ENCODE assay signal across 11 cellular contexts in the genomic region with DNA sequence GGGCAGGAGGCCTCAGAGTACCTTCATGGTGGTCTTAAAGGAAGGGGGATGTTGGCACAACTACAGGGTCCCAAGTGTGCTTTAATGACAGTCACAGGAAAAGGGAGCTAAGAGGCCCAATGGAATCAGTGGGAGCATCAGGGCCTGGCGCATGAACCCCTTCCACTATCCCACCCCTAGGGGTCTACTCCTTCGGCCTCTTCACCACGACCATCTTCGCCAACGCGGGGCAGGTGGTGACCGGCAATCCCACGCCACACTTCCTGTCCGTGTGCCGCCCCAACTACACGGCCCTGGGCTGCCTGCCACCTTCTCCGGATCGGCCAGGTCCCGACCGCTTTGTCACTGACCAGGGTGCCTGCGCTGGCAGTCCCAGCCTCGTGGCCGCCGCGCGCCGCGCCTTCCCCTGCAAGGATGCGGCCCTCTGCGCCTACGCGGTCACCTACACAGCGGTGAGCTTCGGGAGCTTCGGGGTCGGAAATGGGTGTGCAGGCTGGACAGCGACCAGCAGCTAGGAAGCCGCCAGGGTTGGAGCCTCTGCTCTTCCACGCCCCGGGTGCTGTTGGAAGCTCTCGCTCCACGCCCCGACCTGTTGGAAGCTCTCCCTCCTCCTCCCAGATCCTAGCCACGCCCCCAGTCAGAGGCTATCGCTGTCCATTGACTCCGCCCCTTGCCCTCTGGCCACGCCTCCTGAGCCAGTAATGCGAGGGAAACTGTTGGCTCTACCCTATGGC. TPM values are rescaled to one million over a fixed set of nuclear protein-coding genes. Genes with fewer than 3 reads are reported as not detected.
A peak's percentile ranks its signal among the peaks of the same experiment; 100 is the strongest.
DNase-seq lines count a peak whose midpoint lies in the region; ATAC-seq, FAIRE-seq and TF ChIP-seq lines count a peak whose summit lies in the region.
"Had no signal": no experiment of that assay in that cellular context is flagged by ENCODE, and none has a peak within 500 bp of the region (broad histone marks: within the 10 kb centered on the region; RNA-seq: fewer than 3 reads in every experiment).

No MANE protein-coding gene starts in this region.

- no peaks in the 10 kb centered on the region for H3K79me2 ChIP-seq in K562 (ENCODE audit: control insufficient read depth, insufficient read depth, low read length)

- peak overlapping the region in 1 of 2 experiments; percentile 88; a peak in 2 of 4 replicates for H3K9ac ChIP-seq in K562 (ENCODE audit: insufficient read depth in 1 of 2, low read depth in 2 of 2, low read length in 2 of 2)

- H3K27ac ChIP-seq in K562 (ENCODE audit: extremely low read depth, low read depth, low read length) (no peak overlapping the region), transverse colon (peak overlapping the region in 1 of 4 donors; percentile 27)

- H3K4me1 Mint-ChIP-seq in activated CD8-positive, alpha-beta memory T cell treated with anti-CD3 and anti-CD28 coated beads, Interleukin-2, amount 10 ng/mL, durations not matched to agents 7 days and 5 days: peaks cover 1% of the 10 kb centered on the region

- H3K4me2 ChIP-seq in K562 (ENCODE audit: insufficient read depth, low read length): peak overlapping the region; percentile 34

- H3K27me3 ChIP-seq in K562 (ENCODE audit: control insufficient read depth in 2 of 2, insufficient read depth in 2 of 2, low read length in 2 of 2) (no peaks in the 10 kb centered on the region), transverse colon (no peaks in the 10 kb centered on the region)

- no peak overlapping the region for H3K4me3 Mint-ChIP-seq in activated CD8-positive, alpha-beta memory T cell treated with anti-CD3 and anti-CD28 coated beads, Interleukin-2, amount 10 ng/mL, durations not matched to agents 7 days and 5 days
- H3K4me3 Mint-ChIP-seq: activated B cell treated with CpG ODN at 0.5 μM for 24 hours had no signal

- intact Hi-C loops in K562 (cut with micrococcal nuclease) (no loop called here), transverse colon (cut with DNase I; ENCODE audit: low total_unique reads) (no loop called here)

- no peaks in the 10 kb centered on the region for H3K9me3 Mint-ChIP-seq in activated CD8-positive, alpha-beta memory T cell treated with anti-CD3 and anti-CD28 coated beads, Interleukin-2, amount 10 ng/mL, durations not matched to agents 7 days and 5 days (ENCODE audit: low read depth)
- H3K9me3 Mint-ChIP-seq: activated B cell treated with CpG ODN at 0.5 μM for 24 hours had no signal

- no peak for TF ChIP-seq RAD21 in K562 (CRISPR knock-in tag; conservative IDR thresholded peaks at IDR 0.05 in 1 of 2, IDR thresholded peaks at IDR 0.05 in 1 of 2)

- 31% methylated on average over 33 of the region's 43 CpGs for WGBS in K562 (ENCODE audit: insufficient coverage, low coverage, missing lambda C conversion rate)
- WGBS in transverse colon (ENCODE audit: low coverage in 1 of 2), 2 donors: 29 to 59% methylated on average over 6 to 43 of the region's 43 CpGs

- no TSS peak for BruUV-seq in K562 (replicated peaks; lab: Mats Ljungman, UMichigan)

- H3K4me1 ChIP-seq in K562 (replicated peaks in 1 of 2; ENCODE audit: control insufficient read depth in 2 of 2, insufficient read depth in 2 of 2, low read length in 2 of 2) (peaks cover 11 to 49% of the 10 kb centered on the region in 2 experiments; a peak in 4 of 5 replicates), transverse colon (peaks cover 0 to 9% (median 5%) of the 10 kb centered on the region in 4 donors)

- FAIRE-seq in K562 (lab: Jason Lieb, UNC): peak; percentile 98
- FAIRE-seq: endothelial cell of umbilical vein had no signal

- DNase-seq in activated CD8-positive, alpha-beta memory T cell treated with anti-CD3 and anti-CD28 coated beads, Interleukin-2, amount 10 ng/mL, durations not matched to agents 7 days and 5 days: no peak
- DNase-seq in activated CD8-positive, alpha-beta memory T cell treated with anti-CD3 and anti-CD28 coated beads for 24 hours: no peak
- DNase-seq in K562 (ENCODE audit: extremely low read depth in 1 of 4, low spot score in 3 of 4) (peak; percentile 92 to 93 (median 92)), kidney tubule cell (ENCODE audit: low spot score) (peak; percentile 65), transverse colon (peak; percentile 92), pons (ENCODE audit: low spot score) (no peak)
- DNase-seq: activated B cell treated with CpG ODN at 0.5 μM for 24 hours; activated naive CD4-positive, alpha-beta T cell treated with anti-CD3 and anti-CD28 coated beads, Interleukin-2, amount 50 U/mL, for 16 hours had no signal

- peaks cover 2% of the 10 kb centered on the region for H3K27me3 Mint-ChIP-seq in activated CD8-positive, alpha-beta memory T cell treated with anti-CD3 and anti-CD28 coated beads, Interleukin-2, amount 10 ng/mL, durations not matched to agents 7 days and 5 days

- TF ChIP-seq POLR2A in K562 (conservative IDR thresholded peaks at IDR 0.05) (0 out of 2 replicates have a peak, but pooled peaks have one; percentile 31), transverse colon (IDR thresholded peaks at IDR 0.05) (no peak)

- no peaks in the 10 kb centered on the region for H3K36me3 Mint-ChIP-seq in activated CD8-positive, alpha-beta memory T cell treated with anti-CD3 and anti-CD28 coated beads, Interleukin-2, amount 10 ng/mL, durations not matched to agents 7 days and 5 days

- CTCF ChIA-PET in activated CD8-positive, alpha-beta memory T cell treated with anti-CD3 and anti-CD28 coated beads, Interleukin-2, amount 10 ng/mL, durations not matched to agents 7 days and 5 days (lab: Charles Lee): interaction anchor here (1.4 kb wide), 1 partner anchor 68 kb away, joined by 8 read pairs; no protein-coding TSS in a partner anchor
- CTCF ChIA-PET in K562 (lab: Yijun Ruan, JAX; ENCODE audit: low intra/inter-chr PET ratio): no interaction called here

- peaks cover 4% of the 10 kb centered on the region for H3K9me1 ChIP-seq in K562 (ENCODE audit: control insufficient read depth, insufficient read depth, low read length)

- POLR2A ChIA-PET in K562 (lab: Yijun Ruan, JAX): interaction anchor here (0.6 to 4.4 kb wide), 8 partner anchors 9 to 1700 kb away, joined by 3 to 36 read pairs (median 4); a partner anchor contains a TSS

- TF ChIP-seq EP300 in K562 (IDR thresholded peaks at IDR 0.05; ENCODE audit: low read length) (no peak), transverse colon (IDR thresholded peaks at IDR 0.05; ENCODE audit: low read depth) (no peak)

- ATAC-seq in activated CD8-positive, alpha-beta memory T cell treated with anti-CD3 and anti-CD28 coated beads, Interleukin-2, amount 10 ng/mL, durations not matched to agents 7 days and 5 days: peak; percentile 41
- peak; percentile 97 for ATAC-seq in K562
- no peak for ATAC-seq in GM18907 (IDR thresholded peaks at IDR 0.05; ENCODE audit: unreplicated experiment)
- ATAC-seq in GM21529 (IDR thresholded peaks at IDR 0.05; ENCODE audit: unreplicated experiment): no peak

- in situ Hi-C loops in K562 (cut with MboI) (no loop called here), transverse colon (cut with MboI; ENCODE audit: low pct_ligation_motif_present in 1 of 4, low pct_unique_long_range_greater_than_20kb in 1 of 4, low sequenced_read_pairs in 3 of 4) (no loop called here)

- H2AFZ ChIP-seq in K562 (ENCODE audit: low read depth, low read length): peak overlapping the region; percentile 12

- H3K9me3 ChIP-seq in K562 (replicated peaks; ENCODE audit: control insufficient read depth, insufficient read depth, low read depth, low read length) (no peaks in the 10 kb centered on the region), transverse colon (no peaks in the 10 kb centered on the region)

- no peak overlapping the region for H3K27ac Mint-ChIP-seq in activated CD8-positive, alpha-beta memory T cell treated with anti-CD3 and anti-CD28 coated beads, Interleukin-2, amount 10 ng/mL, durations not matched to agents 7 days and 5 days
- H3K27ac Mint-ChIP-seq: activated B cell treated with CpG ODN at 0.5 μM for 24 hours had no signal

- H3K36me3 ChIP-seq in K562 (ENCODE audit: control insufficient read depth, insufficient read depth, low read length): peaks cover 4% of the 10 kb centered on the region; the same call in 1 of the 3 replicates
- peaks cover 0 to 5% (median 0%) of the 10 kb centered on the region in 4 donors for H3K36me3 ChIP-seq in transverse colon

- TF ChIP-seq CTCF in K562 (IDR thresholded peaks at IDR 0.05 in 2 of 3, conservative IDR thresholded peaks at IDR 0.05 in 1 of 3; ENCODE audit: insufficient read depth in 2 of 3, low read depth in 1 of 3, low read length in 3 of 3): no peak
- no peak for TF ChIP-seq CTCF in transverse colon (IDR thresholded peaks at IDR 0.05)

- H4K20me1 ChIP-seq in K562 (replicated peaks; ENCODE audit: control insufficient read depth, insufficient read depth, low read length): no peaks in the 10 kb centered on the region; the same call in 1 of the 2 replicates

- no peak overlapping the region for H3K4me3 ChIP-seq in K562
- peak overlapping the region in 2 of 4 donors; percentile 10 to 25 for H3K4me3 ChIP-seq in transverse colon

RNA-seq across cellular contexts. Expression of a gene that starts 6.0 kb away (rescaled TPM):
- 1 to 10 TPM in 1 of 2 experiments, under 1 TPM in 1; 0.87 to 1.3 TPM for total RNA-seq in activated CD8-positive, alpha-beta memory T cell treated with anti-CD3 and anti-CD28 coated beads, Interleukin-2, amount 10 ng/mL, durations not matched to agents 7 days and 5 days
- total RNA-seq in K562 (2011; cell fraction: chromatin; rRNA removed; ENCODE audit: low replicate concordance): 8.1 and 27.1 TPM in 2 replicates
- 25.7 and 35.0 TPM in 2 replicates for total RNA-seq in K562 (2011; cell fraction: nucleolus; rRNA removed)
- total RNA-seq in K562 (2011; cell fraction: nucleoplasm; rRNA removed): 21.9 and 29.8 TPM in 2 replicates
- total RNA-seq in K562 (2014; rRNA removed) (4.4 and 11.2 TPM in 2 replicates), K562 (2014; rRNA removed; fragmentation: Illumina TruSeq; extraction: Trizol) (1.8 and 2.1 TPM in 2 replicates), K562 (2015; rRNA removed; fragmentation: Illumina TruSeq; extraction: Trizol) (2.6 and 3.1 TPM in 2 replicates), K562 (2021) (15.9 and 17.6 TPM in 2 replicates), transverse colon (10 to 100 TPM in 2 of 4 donors, 1 to 10 TPM in 2; 6.3 to 51.7 (median 11.5) TPM)
- polyA plus RNA-seq in K562 (2011; rRNA removed) (3.4 and 6.3 TPM in 2 replicates), K562 (2014; fragmentation: Illumina TruSeq; extraction: Trizol) (8.1 and 12.8 TPM in 2 replicates), K562 (2014; fragmentation: Nextera tagmentation; extraction: Ambion mirVana) (under 1 TPM; 0.49 TPM), K562 (2014; rRNA removed) (8.6 and 10.0 TPM in 2 replicates)
- polyA plus RNA-seq in K562 (2011; cell fraction: cytosol; rRNA removed): 5.2 and 13.0 TPM in 2 replicates
- polyA plus RNA-seq in K562 (2011; cell fraction: nucleus; rRNA removed): 21.6 and 30.6 TPM in 2 replicates
- 16.0 and 16.8 TPM in 2 replicates for polyA plus RNA-seq in K562 (2012)
- 1.1 and 2.5 TPM in 2 replicates for polyA minus RNA-seq in K562 (2011; rRNA and poly(A)+ RNA removed)
- polyA minus RNA-seq in K562 (2011; cell fraction: cytosol; rRNA and poly(A)+ RNA removed): 6.1 and 10.4 TPM in 2 replicates
- 7.2 and 8.5 TPM in 2 replicates for polyA minus RNA-seq in K562 (2011; cell fraction: nucleus; rRNA and poly(A)+ RNA removed)

RNA-seq across cellular contexts. Expression of a gene that starts 13.3 kb away (rescaled TPM):
- total RNA-seq in activated CD8-positive, alpha-beta memory T cell treated with anti-CD3 and anti-CD28 coated beads, Interleukin-2, amount 10 ng/mL, durations not matched to agents 7 days and 5 days: 1 to 10 TPM; 2.6 to 3.9 TPM
- total RNA-seq in K562 (2011; cell fraction: chromatin; rRNA removed; ENCODE audit: low replicate concordance): 1.5 and 2.6 TPM in 2 replicates
- total RNA-seq in K562 (2011; cell fraction: nucleolus; rRNA removed): 2.6 and 3.5 TPM in 2 replicates
- total RNA-seq in K562 (2011; cell fraction: nucleoplasm; rRNA removed): 2.3 and 3.1 TPM in 2 replicates
- total RNA-seq in K562 (2014; rRNA removed) (2.8 and 3.9 TPM in 2 replicates), K562 (2014; rRNA removed; fragmentation: Illumina TruSeq; extraction: Trizol) (0.77 and 0.80 TPM in 2 replicates), K562 (2015; rRNA removed; fragmentation: Illumina TruSeq; extraction: Trizol) (1.9 and 2.3 TPM in 2 replicates), K562 (2021) (2.5 and 3.0 TPM in 2 replicates), transverse colon (10 to 100 TPM in 1 of 4 donors, 1 to 10 TPM in 3; 2.1 to 11.1 (median 2.6) TPM)
- polyA plus RNA-seq in K562 (2011; rRNA removed) (1.3 and 1.8 TPM in 2 replicates), K562 (2014; fragmentation: Illumina TruSeq; extraction: Trizol) (1.7 and 2.6 TPM in 2 replicates), K562 (2014; fragmentation: Nextera tagmentation; extraction: Ambion mirVana) (under 1 TPM; 0.18 to 0.73 TPM), K562 (2014; rRNA removed) (2.0 and 4.3 TPM in 2 replicates)
- polyA plus RNA-seq in K562 (2011; cell fraction: cytosol; rRNA removed): 1.9 and 3.2 TPM in 2 replicates
- 1.2 and 1.3 TPM in 2 replicates for polyA plus RNA-seq in K562 (2011; cell fraction: nucleus; rRNA removed)
- polyA plus RNA-seq in K562 (2012): 2.9 and 3.1 TPM in 2 replicates
- polyA minus RNA-seq in K562 (2011; rRNA and poly(A)+ RNA removed): 0.51 and 0.67 TPM in 2 replicates
- polyA minus RNA-seq in K562 (2011; cell fraction: cytosol; rRNA and poly(A)+ RNA removed): 0.48 TPM in 1 of 2 replicates, not detected in the other
- polyA minus RNA-seq in K562 (2011; cell fraction: nucleus; rRNA and poly(A)+ RNA removed): 0.54 and 2.1 TPM in 2 replicates

RNA-seq across cellular contexts. Expression of a gene that starts 14.9 kb away (rescaled TPM):
- total RNA-seq in activated CD8-positive, alpha-beta memory T cell treated with anti-CD3 and anti-CD28 coated beads, Interleukin-2, amount 10 ng/mL, durations not matched to agents 7 days and 5 days: 10 to 100 TPM; 13.0 to 16.1 TPM
- total RNA-seq in K562 (2011; cell fraction: chromatin; rRNA removed; ENCODE audit: low replicate concordance): 35.6 and 69.3 TPM in 2 replicates
- 24.6 and 29.0 TPM in 2 replicates for total RNA-seq in K562 (2011; cell fraction: nucleolus; rRNA removed)
- 35.5 and 35.6 TPM in 2 replicates for total RNA-seq in K562 (2011; cell fraction: nucleoplasm; rRNA removed)
- total RNA-seq in K562 (2014; rRNA removed): 3.6 and 3.7 TPM in 2 replicates
- 3.1 and 3.9 TPM in 2 replicates for total RNA-seq in K562 (2014; rRNA removed; fragmentation: Illumina TruSeq; extraction: Trizol)
- 3.9 and 4.7 TPM in 2 replicates for total RNA-seq in K562 (2015; rRNA removed; fragmentation: Illumina TruSeq; extraction: Trizol)
- total RNA-seq in K562 (2021): 5.9 and 7.6 TPM in 2 replicates
- 6.8 and 9.4 TPM in 2 replicates for polyA plus RNA-seq in K562 (2011; rRNA removed)
- 5.8 and 5.9 TPM in 2 replicates for polyA plus RNA-seq in K562 (2011; cell fraction: cytosol; rRNA removed)
- 52.3 and 65.7 TPM in 2 replicates for polyA plus RNA-seq in K562 (2011; cell fraction: nucleus; rRNA removed)
- polyA plus RNA-seq in K562 (2012): 13.1 and 29.9 TPM in 2 replicates
- 8.9 and 10.1 TPM in 2 replicates for polyA plus RNA-seq in K562 (2014; fragmentation: Illumina TruSeq; extraction: Trizol)
- 1 to 10 TPM in 1 of 2 experiments, under 1 TPM in 1; 0.68 to 2.5 TPM for polyA plus RNA-seq in K562 (2014; fragmentation: Nextera tagmentation; extraction: Ambion mirVana)
- polyA plus RNA-seq in K562 (2014; rRNA removed): 6.8 and 8.6 TPM in 2 replicates
- 2.1 and 3.3 TPM in 2 replicates for polyA minus RNA-seq in K562 (2011; rRNA and poly(A)+ RNA removed)
- polyA minus RNA-seq in K562 (2011; cell fraction: cytosol; rRNA and poly(A)+ RNA removed): not detected in 2 replicates
- 14.4 and 14.7 TPM in 2 replicates for polyA minus RNA-seq in K562 (2011; cell fraction: nucleus; rRNA and poly(A)+ RNA removed)
- total RNA-seq in transverse colon: 1,000 to 10,000 TPM in 1 of 4 donors, 10 to 100 TPM in 3; 13.8 to 1,153 (median 26.1) TPM

RNA-seq across cellular contexts. Expression of a gene that starts 15.1 kb away (rescaled TPM):
- total RNA-seq in activated CD8-positive, alpha-beta memory T cell treated with anti-CD3 and anti-CD28 coated beads, Interleukin-2, amount 10 ng/mL, durations not matched to agents 7 days and 5 days: 10 to 100 TPM; 25.1 to 28.1 TPM
- total RNA-seq in K562 (2011; cell fraction: chromatin; rRNA removed; ENCODE audit: low replicate concordance): 24.9 and 71.9 TPM in 2 replicates
- 125 and 126 TPM in 2 replicates for total RNA-seq in K562 (2011; cell fraction: nucleolus; rRNA removed)
- total RNA-seq in K562 (2011; cell fraction: nucleoplasm; rRNA removed): 67.8 and 77.4 TPM in 2 replicates
- 63.3 and 68.9 TPM in 2 replicates for total RNA-seq in K562 (2014; rRNA removed)
- 21.2 and 26.1 TPM in 2 replicates for total RNA-seq in K562 (2014; rRNA removed; fragmentation: Illumina TruSeq; extraction: Trizol)
- 32.0 and 33.7 TPM in 2 replicates for total RNA-seq in K562 (2015; rRNA removed; fragmentation: Illumina TruSeq; extraction: Trizol)
- total RNA-seq in K562 (2021): 44.1 and 45.6 TPM in 2 replicates
- 57.7 and 68.8 TPM in 2 replicates for polyA plus RNA-seq in K562 (2011; rRNA removed)
- polyA plus RNA-seq in K562 (2011; cell fraction: cytosol; rRNA removed): 179 and 221 TPM in 2 replicates
- 92.4 and 97.3 TPM in 2 replicates for polyA plus RNA-seq in K562 (2011; cell fraction: nucleus; rRNA removed)
- 57.1 and 57.4 TPM in 2 replicates for polyA plus RNA-seq in K562 (2012)
- 72.6 and 73.2 TPM in 2 replicates for polyA plus RNA-seq in K562 (2014; fragmentation: Illumina TruSeq; extraction: Trizol)
- polyA plus RNA-seq in K562 (2014; fragmentation: Nextera tagmentation; extraction: Ambion mirVana): 10 to 100 TPM; 21.3 to 27.3 TPM
- polyA plus RNA-seq in K562 (2014; rRNA removed): 81.5 and 83.8 TPM in 2 replicates
- polyA minus RNA-seq in K562 (2011; rRNA and poly(A)+ RNA removed): 30.4 and 35.1 TPM in 2 replicates
- 26.4 and 28.5 TPM in 2 replicates for polyA minus RNA-seq in K562 (2011; cell fraction: cytosol; rRNA and poly(A)+ RNA removed)
- 4.7 and 11.6 TPM in 2 replicates for polyA minus RNA-seq in K562 (2011; cell fraction: nucleus; rRNA and poly(A)+ RNA removed)
- total RNA-seq in transverse colon: 100 to 1,000 TPM in 2 of 4 donors, 10 to 100 TPM in 2; 18.7 to 163 (median 88.4) TPM

RNA-seq across cellular contexts. Expression of a gene that starts 21.7 kb away (rescaled TPM):
- 1 to 10 TPM; 3.6 to 5.1 TPM for total RNA-seq in activated CD8-positive, alpha-beta memory T cell treated with anti-CD3 and anti-CD28 coated beads, Interleukin-2, amount 10 ng/mL, durations not matched to agents 7 days and 5 days
- 3.0 and 8.8 TPM in 2 replicates for total RNA-seq in K562 (2011; cell fraction: chromatin; rRNA removed; ENCODE audit: low replicate concordance)
- 2.5 and 3.2 TPM in 2 replicates for total RNA-seq in K562 (2011; cell fraction: nucleolus; rRNA removed)
- total RNA-seq in K562 (2011; cell fraction: nucleoplasm; rRNA removed): 2.6 TPM in 2 replicates
- 1.2 and 1.6 TPM in 2 replicates for total RNA-seq in K562 (2014; rRNA removed)
- 1.3 and 1.4 TPM in 2 replicates for total RNA-seq in K562 (2014; rRNA removed; fragmentation: Illumina TruSeq; extraction: Trizol)
- total RNA-seq in K562 (2015; rRNA removed; fragmentation: Illumina TruSeq; extraction: Trizol): 1.8 and 1.9 TPM in 2 replicates
- 3.3 and 4.5 TPM in 2 replicates for total RNA-seq in K562 (2021)
- 3.0 and 3.8 TPM in 2 replicates for polyA plus RNA-seq in K562 (2011; rRNA removed)
- 2.6 and 3.9 TPM in 2 replicates for polyA plus RNA-seq in K562 (2011; cell fraction: cytosol; rRNA removed)
- polyA plus RNA-seq in K562 (2011; cell fraction: nucleus; rRNA removed): 1.3 and 1.7 TPM in 2 replicates
- polyA plus RNA-seq in K562 (2012): 1.1 and 2.3 TPM in 2 replicates
- 0.89 and 1.4 TPM in 2 replicates for polyA plus RNA-seq in K562 (2014; fragmentation: Illumina TruSeq; extraction: Trizol)
- 1 to 10 TPM in 1 of 2 experiments, under 1 TPM in 1; 0.34 to 1.1 TPM for polyA plus RNA-seq in K562 (2014; fragmentation: Nextera tagmentation; extraction: Ambion mirVana)
- polyA plus RNA-seq in K562 (2014; rRNA removed): 1.5 and 1.9 TPM in 2 replicates
- polyA minus RNA-seq in K562 (2011; rRNA and poly(A)+ RNA removed): 7.1 and 8.6 TPM in 2 replicates
- polyA minus RNA-seq in K562 (2011; cell fraction: cytosol; rRNA and poly(A)+ RNA removed): 2.7 and 4.4 TPM in 2 replicates
- 1.2 and 1.6 TPM in 2 replicates for polyA minus RNA-seq in K562 (2011; cell fraction: nucleus; rRNA and poly(A)+ RNA removed)
- 10 to 100 TPM; 16.5 to 41.1 (median 18.6) TPM for total RNA-seq in transverse colon

Comparison
In these comparisons a context has a peak if more than half of its experiments do, and no peak if none do; other contexts are left out.
1. ATAC-seq: peak in activated CD8-positive, alpha-beta memory T cell treated with anti-CD3 and anti-CD28 coated beads, Interleukin-2, amount 10 ng/mL, durations not matched to agents 7 days and 5 days (single experiment) and K562 (single experiment); none in GM18907 (single experiment) and GM21529 (single experiment).
2. DNase-seq: peak in K562 (4 of 4), kidney tubule cell (single experiment) and transverse colon (single experiment); none in activated CD8-positive, alpha-beta memory T cell treated with anti-CD3 and anti-CD28 coated beads, Interleukin-2, amount 10 ng/mL, durations not matched to agents 7 days and 5 days (single experiment), activated CD8-positive, alpha-beta memory T cell treated with anti-CD3 and anti-CD28 coated beads for 24 hours (single experiment) and pons (single experiment).